ENCODE assay signal across 23 cellular contexts in the genomic region with DNA sequence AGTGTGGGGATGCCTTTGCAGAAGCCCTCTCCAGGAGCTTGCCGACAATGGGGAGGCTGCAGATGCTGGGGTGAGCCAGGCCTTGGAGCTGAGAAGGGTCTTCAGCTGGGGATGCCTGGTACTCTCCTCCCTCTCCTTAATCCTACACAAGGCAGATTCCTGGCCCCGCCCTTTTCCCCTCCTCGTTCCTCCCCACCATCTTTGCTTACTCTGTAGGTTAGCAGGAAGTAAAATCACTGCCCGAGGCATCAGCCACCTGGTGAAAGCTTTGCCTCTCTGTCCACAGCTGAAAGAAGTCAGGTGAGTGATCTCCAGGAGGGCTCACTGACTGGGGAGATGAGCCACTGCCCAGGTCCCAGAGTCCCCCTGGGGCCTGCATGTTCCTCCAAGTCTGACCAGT. TPM values are rescaled to one million over a fixed set of nuclear protein-coding genes. Genes with fewer than 3 reads are reported as not detected.
A peak's percentile ranks its signal among the peaks of the same experiment; 100 is the strongest.
DNase-seq lines count a peak whose midpoint lies in the region; ATAC-seq lines count a peak whose summit lies in the region.
"Had no signal": no experiment of that assay in that cellular context is flagged by ENCODE, and none has a peak within 500 bp of the region (broad histone marks: within the 10 kb centered on the region; RNA-seq: fewer than 3 reads in every experiment).

No MANE protein-coding gene starts in this region.

- H3K36me3 Mint-ChIP-seq in activated CD4-positive, alpha-beta memory T cell treated with anti-CD3 and anti-CD28 coated beads, Interleukin-2, amount 10 ng/mL, durations not matched to agents 7 days and 5 days (ENCODE audit: low read depth): peaks cover 74% of the 10 kb centered on the region
- H3K36me3 Mint-ChIP-seq: brain had no signal

- DNase-seq in NCI-H1417 (lab: John Stamatoyannopoulos, UW) (peak in 2 of 3 experiments; percentile 33 to 68), NCI-H1417 treated with DMSO at 0.1 percent for 48 hours (lab: John Stamatoyannopoulos, UW) (no peak), H7 (peak; percentile 44), left colon (no peak), HUDEP-2 (lab: John Stamatoyannopoulos, UW; ENCODE audit: unreplicated experiment in 76 of 76) (no peak), GF-D8 (lab: John Stamatoyannopoulos, UW) (no peak), NK-92 (lab: John Stamatoyannopoulos, UW; ENCODE audit: unreplicated experiment) (no peak)
- no peak for DNase-seq in activated CD4-positive, alpha-beta memory T cell treated with anti-CD3 and anti-CD28 coated beads, Interleukin-2, amount 10 ng/mL, durations not matched to agents 7 days and 5 days
- DNase-seq: activated CD4-positive, CD25-positive, alpha-beta regulatory T cell treated with anti-CD3 and anti-CD28 coated beads, Interleukin-2, amount 50 U/mL, for 72 hours; DMS79; heart left ventricle; midbrain; NCI-H187 treated with DMSO at 0.1 percent for 48 hours; NCI-H510A; Peyer's patch; stimulated activated CD4-positive, alpha-beta T cell treated with anti-CD3 and anti-CD28 coated beads, Interleukin-2, amount 100 ng/mL, for 48 hours; stimulated activated CD8-positive, alpha-beta memory T cell treated with anti-CD3 and anti-CD28 coated beads, Interleukin-4, amount 100 ng/mL, for 48 hours; thyroid gland had no signal

- no peak overlapping the region for H3K4me3 Mint-ChIP-seq in activated CD4-positive, alpha-beta memory T cell treated with anti-CD3 and anti-CD28 coated beads, Interleukin-2, amount 10 ng/mL, durations not matched to agents 7 days and 5 days
- H3K4me3 Mint-ChIP-seq: brain; dendritic cell treated with granulocyte-macrophage colony-stimulating factor and Interleukin-4, amounts not matched to agents 40 ng/mL and 50 ng/mL, for 4 days had no signal

- no peaks in the 10 kb centered on the region for H3K36me3 ChIP-seq in H7 (replicated peaks; ENCODE audit: control insufficient read depth, insufficient read depth, low read length)
- H3K36me3 ChIP-seq: thyroid gland had no signal

- no peaks in the 10 kb centered on the region for H3K27me3 Mint-ChIP-seq in activated CD4-positive, alpha-beta memory T cell treated with anti-CD3 and anti-CD28 coated beads, Interleukin-2, amount 10 ng/mL, durations not matched to agents 7 days and 5 days
- H3K27me3 Mint-ChIP-seq: dendritic cell treated with granulocyte-macrophage colony-stimulating factor and Interleukin-4, amounts not matched to agents 40 ng/mL and 50 ng/mL, for 4 days had no signal

- peak; percentile 47 for ATAC-seq in left colon
- ATAC-seq: heart left ventricle, sciatic nerve had no signal

- CTCF ChIA-PET in activated CD4-positive, alpha-beta memory T cell treated with anti-CD3 and anti-CD28 coated beads, Interleukin-2, amount 10 ng/mL, durations not matched to agents 7 days and 5 days (lab: Charles Lee): interaction anchor here (1.1 kb wide), 1 partner anchor 14 kb away, joined by 3 read pairs; no protein-coding TSS in a partner anchor

- H3K27ac Mint-ChIP-seq in activated CD4-positive, alpha-beta memory T cell treated with anti-CD3 and anti-CD28 coated beads, Interleukin-2, amount 10 ng/mL, durations not matched to agents 7 days and 5 days: peak overlapping the region; percentile 10
- H3K27ac Mint-ChIP-seq: activated T-helper 2 cell treated with anti-CD3 and anti-CD28 coated beads, Interferon-gamma antibody, Interleukin-2, Interleukin-4, amounts not matched to agents 10 μg/mL and 5 μg/mL and 100 μg/mL, durations not matched to agents 14 hours and 24 hours and 36 hours; brain; dendritic cell treated with granulocyte-macrophage colony-stimulating factor and Interleukin-4, amounts not matched to agents 40 ng/mL and 50 ng/mL, for 4 days had no signal

- H3K27me3 ChIP-seq in H7 (ENCODE audit: control insufficient read depth, insufficient read depth, low read length): peaks cover 1% of the 10 kb centered on the region
- H3K27me3 ChIP-seq: BLaER1 treated with 17β-estradiol and CSF1 and Interleukin-3, amounts not matched to agents 10 nM and 100 nM; heart left ventricle; Peyer's patch; thyroid gland had no signal

- intact Hi-C loops in left colon (cut with DNase I, micrococcal nuclease): no loop called here

- peaks cover 33% of the 10 kb centered on the region for H3K4me1 Mint-ChIP-seq in activated CD4-positive, alpha-beta memory T cell treated with anti-CD3 and anti-CD28 coated beads, Interleukin-2, amount 10 ng/mL, durations not matched to agents 7 days and 5 days
- H3K4me1 Mint-ChIP-seq: brain had no signal

- no peak overlapping the region for H3K4me3 ChIP-seq in H7 (ENCODE audit: insufficient read depth, low read depth, low read length)
- H3K4me3 ChIP-seq: BLaER1 treated with 17β-estradiol and CSF1 and Interleukin-3, amounts not matched to agents 10 nM and 100 nM; heart left ventricle; Peyer's patch; thyroid gland had no signal

- no peaks in the 10 kb centered on the region for H3K9me3 Mint-ChIP-seq in activated CD4-positive, alpha-beta memory T cell treated with anti-CD3 and anti-CD28 coated beads, Interleukin-2, amount 10 ng/mL, durations not matched to agents 7 days and 5 days
- H3K9me3 Mint-ChIP-seq: activated T-helper 2 cell treated with anti-CD3 and anti-CD28 coated beads, Interferon-gamma antibody, Interleukin-2, Interleukin-4, amounts not matched to agents 10 μg/mL and 5 μg/mL and 100 μg/mL, durations not matched to agents 14 hours and 24 hours and 36 hours; dendritic cell treated with granulocyte-macrophage colony-stimulating factor and Interleukin-4, amounts not matched to agents 40 ng/mL and 50 ng/mL, for 4 days had no signal

- POLR2A ChIA-PET in activated CD4-positive, alpha-beta memory T cell treated with anti-CD3 and anti-CD28 coated beads, Interleukin-2, amount 10 ng/mL, durations not matched to agents 7 days and 5 days (lab: Charles Lee): interaction anchor here (1.0 to 2.1 kb wide), 7 partner anchors 9 to 38 kb away, joined by 3 to 7 read pairs (median 3); a partner anchor contains a TSS

RNA-seq across cellular contexts. Expression of a gene that starts 38.7 kb away (rescaled TPM):
- total RNA-seq in H7 (2014; rRNA removed; shearing (Covaris generic)): 0.80 and 0.85 TPM in 2 replicates
- total RNA-seq in activated CD4-positive, alpha-beta memory T cell treated with anti-CD3 and anti-CD28 coated beads, Interleukin-2, amount 10 ng/mL, durations not matched to agents 7 days and 5 days: 100 to 1,000 TPM; 259 to 263 TPM
- total RNA-seq in left colon: 100 to 1,000 TPM in 1 of 2 donors, 10 to 100 TPM in 1; 57.7 to 125 TPM

Comparison
In these comparisons a context has a peak if more than half of its experiments do, and no peak if none do; other contexts are left out.
1. DNase-seq: peak in NCI-H1417 (2 of 3) and H7 (single experiment); none in NCI-H1417 treated with DMSO at 0.1 percent for 48 hours (single experiment), activated CD4-positive, alpha-beta memory T cell treated with anti-CD3 and anti-CD28 coated beads, Interleukin-2, amount 10 ng/mL, durations not matched to agents 7 days and 5 days (single experiment), left colon (0 of 2), HUDEP-2 (0 of 76), GF-D8 (single experiment) and NK-92 (single experiment).
2. RNA of a gene that starts 38.7 kb away (total RNA-seq): 259 to 263 TPM in activated CD4-positive, alpha-beta memory T cell treated with anti-CD3 and anti-CD28 coated beads, Interleukin-2, amount 10 ng/mL, durations not matched to agents 7 days and 5 days and 57.7 to 125 TPM in left colon; 0.80 to 0.85 TPM in H7; every median in the first group is over 10 times any median in the second.